Comparison of ENCODE assay signal across 1 cellular context in the genomic region with DNA sequence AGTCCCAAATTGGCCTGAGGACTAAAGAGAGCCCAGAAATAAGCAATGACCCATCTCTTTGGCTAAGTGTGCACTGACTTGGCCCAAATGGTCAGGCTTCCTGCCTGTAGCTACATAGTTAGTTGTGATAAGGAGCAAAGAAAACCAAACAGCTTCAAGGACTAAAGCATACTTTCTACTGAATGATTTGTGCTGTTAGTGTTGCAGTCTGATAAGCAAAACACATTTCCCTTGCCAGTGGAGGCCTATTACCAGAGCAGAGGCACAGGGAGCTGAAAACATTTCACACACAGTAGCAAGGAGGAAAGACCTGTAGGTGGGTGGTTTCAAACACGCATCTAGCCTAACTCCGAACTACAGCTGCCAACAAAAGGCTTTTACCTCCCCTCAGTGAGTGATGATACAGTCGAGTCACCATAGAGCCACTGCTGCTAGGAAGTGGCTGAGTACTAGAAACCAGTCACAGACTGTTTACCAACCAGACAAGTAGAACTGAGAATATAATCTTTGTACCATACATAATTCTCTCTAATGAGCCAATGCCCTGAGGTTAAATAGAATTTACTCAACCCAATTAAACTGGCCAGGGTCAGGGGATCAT.
TF ChIP-seq lines count a peak whose summit lies in the region.

No MANE protein-coding gene starts in this region.

TF ChIP-seq in K562, 482 proteins besides CTCF, POLR2A, EP300 and RAD21 (continued from another document):
- TF ChIP-seq, protein P1, sequence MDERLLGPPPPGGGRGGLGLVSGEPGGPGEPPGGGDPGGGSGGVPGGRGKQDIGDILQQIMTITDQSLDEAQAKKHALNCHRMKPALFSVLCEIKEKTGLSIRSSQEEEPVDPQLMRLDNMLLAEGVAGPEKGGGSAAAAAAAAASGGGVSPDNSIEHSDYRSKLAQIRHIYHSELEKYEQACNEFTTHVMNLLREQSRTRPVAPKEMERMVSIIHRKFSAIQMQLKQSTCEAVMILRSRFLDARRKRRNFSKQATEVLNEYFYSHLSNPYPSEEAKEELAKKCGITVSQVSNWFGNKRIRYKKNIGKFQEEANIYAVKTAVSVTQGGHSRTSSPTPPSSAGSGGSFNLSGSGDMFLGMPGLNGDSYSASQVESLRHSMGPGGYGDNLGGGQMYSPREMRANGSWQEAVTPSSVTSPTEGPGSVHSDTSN (CRISPR knock-in tag; IDR thresholded peaks at IDR 0.05; ENCODE audit: low read depth): no peak
- TF ChIP-seq, protein P1 (tag; conservative IDR thresholded peaks at IDR 0.05; ENCODE audit: low read depth): peak; percentile 69
- TF ChIP-seq DMBX1 (CRISPR knock-in tag; IDR thresholded peaks at IDR 0.05; ENCODE audit: borderline replicate concordance) (peak; percentile 49; the same call in 1 of the 2 replicates), GATAD2B (IDR thresholded peaks at IDR 0.05; ENCODE audit: borderline replicate concordance) (no peak), STAT5A (IDR thresholded peaks at IDR 0.05; ENCODE audit: borderline replicate concordance, low read length) (peak; percentile 56; the same call in 1 of the 2 replicates), ZKSCAN8 (CRISPR knock-in tag; IDR thresholded peaks at IDR 0.05) (peak; percentile 51; the same call in 1 of the 2 replicates), YY1 (IDR thresholded peaks at IDR 0.05; ENCODE audit: borderline replicate concordance in 1 of 3, control insufficient read depth in 1 of 3, extremely low read depth in 1 of 3, insufficient read depth in 3 of 3, insufficient read length in 1 of 3, insufficient replicate concordance in 2 of 3, low read depth in 1 of 3, low read length in 2 of 3) (no peak), ZNF584 (CRISPR knock-in tag; IDR thresholded peaks at IDR 0.05; ENCODE audit: low read depth) (no peak), CBFA2T3 (IDR thresholded peaks at IDR 0.05) (peak; percentile 86), SMARCA4 (IDR thresholded peaks at IDR 0.05) (peak; percentile 69), ZNF311 (CRISPR knock-in tag; IDR thresholded peaks at IDR 0.05) (no peak), TRIM24 (IDR thresholded peaks at IDR 0.05) (0 out of 4 replicates have a peak, but pooled peaks of 1 of the 2 experiments have one; percentile 23), MTA2 (IDR thresholded peaks at IDR 0.05; ENCODE audit: low read depth) (peak; percentile 30; the same call in 1 of the 2 replicates), DACH1 (IDR thresholded peaks at IDR 0.05; ENCODE audit: partially characterized antibody) (no peak), CCNT2 (IDR thresholded peaks at IDR 0.05; ENCODE audit: borderline replicate concordance, extremely low read depth, insufficient read length, low read depth, low read length) (no peak), DPF2 (IDR thresholded peaks at IDR 0.05) (peak; percentile 75), ZNF324 (CRISPR knock-in tag; IDR thresholded peaks at IDR 0.05) (no peak), TEAD4 (IDR thresholded peaks at IDR 0.05; ENCODE audit: low read length) (peak; percentile 83), TEAD4 (CRISPR knock-in tag; IDR thresholded peaks at IDR 0.05; ENCODE audit: borderline replicate concordance) (no peak), EHMT2 (IDR thresholded peaks at IDR 0.05) (0 out of 2 replicates have a peak, but pooled peaks have one; percentile 46), CBX3 (IDR thresholded peaks at IDR 0.05; ENCODE audit: borderline replicate concordance in 1 of 2, low read length in 2 of 2) (peak in 1 of 2 experiments; percentile 48; a peak in 1 of 3 replicates), CBFA2T2 (conservative IDR thresholded peaks at IDR 0.05) (peak; percentile 75), ELF4 (CRISPR knock-in tag; IDR thresholded peaks at IDR 0.05) (0 out of 2 replicates have a peak, but pooled peaks have one; percentile 58), JUND (IDR thresholded peaks at IDR 0.05; ENCODE audit: borderline replicate concordance, low read depth, low read length) (no peak), JUND (tag; IDR thresholded peaks at IDR 0.05; ENCODE audit: borderline replicate concordance, low read depth, low read length) (peak; percentile 34; the same call in 1 of the 3 replicates), ZNF316 (IDR thresholded peaks at IDR 0.05) (peak; percentile 11; the same call in 1 of the 2 replicates), TAL1 (IDR thresholded peaks at IDR 0.05) (peak; percentile 73), ZNF699 (CRISPR knock-in tag; IDR thresholded peaks at IDR 0.05; ENCODE audit: insufficient replicate concordance) (no peak), NCOR1 (IDR thresholded peaks at IDR 0.05) (0 out of 2 replicates have a peak, but pooled peaks have one; percentile 8)
- TF ChIP-seq, protein P2, sequence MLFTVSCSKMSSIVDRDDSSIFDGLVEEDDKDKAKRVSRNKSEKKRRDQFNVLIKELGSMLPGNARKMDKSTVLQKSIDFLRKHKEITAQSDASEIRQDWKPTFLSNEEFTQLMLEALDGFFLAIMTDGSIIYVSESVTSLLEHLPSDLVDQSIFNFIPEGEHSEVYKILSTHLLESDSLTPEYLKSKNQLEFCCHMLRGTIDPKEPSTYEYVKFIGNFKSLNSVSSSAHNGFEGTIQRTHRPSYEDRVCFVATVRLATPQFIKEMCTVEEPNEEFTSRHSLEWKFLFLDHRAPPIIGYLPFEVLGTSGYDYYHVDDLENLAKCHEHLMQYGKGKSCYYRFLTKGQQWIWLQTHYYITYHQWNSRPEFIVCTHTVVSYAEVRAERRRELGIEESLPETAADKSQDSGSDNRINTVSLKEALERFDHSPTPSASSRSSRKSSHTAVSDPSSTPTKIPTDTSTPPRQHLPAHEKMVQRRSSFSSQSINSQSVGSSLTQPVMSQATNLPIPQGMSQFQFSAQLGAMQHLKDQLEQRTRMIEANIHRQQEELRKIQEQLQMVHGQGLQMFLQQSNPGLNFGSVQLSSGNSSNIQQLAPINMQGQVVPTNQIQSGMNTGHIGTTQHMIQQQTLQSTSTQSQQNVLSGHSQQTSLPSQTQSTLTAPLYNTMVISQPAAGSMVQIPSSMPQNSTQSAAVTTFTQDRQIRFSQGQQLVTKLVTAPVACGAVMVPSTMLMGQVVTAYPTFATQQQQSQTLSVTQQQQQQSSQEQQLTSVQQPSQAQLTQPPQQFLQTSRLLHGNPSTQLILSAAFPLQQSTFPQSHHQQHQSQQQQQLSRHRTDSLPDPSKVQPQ (CRISPR knock-in tag; IDR thresholded peaks at IDR 0.05; ENCODE audit: borderline replicate concordance): no peak
- TF ChIP-seq, protein P3, sequence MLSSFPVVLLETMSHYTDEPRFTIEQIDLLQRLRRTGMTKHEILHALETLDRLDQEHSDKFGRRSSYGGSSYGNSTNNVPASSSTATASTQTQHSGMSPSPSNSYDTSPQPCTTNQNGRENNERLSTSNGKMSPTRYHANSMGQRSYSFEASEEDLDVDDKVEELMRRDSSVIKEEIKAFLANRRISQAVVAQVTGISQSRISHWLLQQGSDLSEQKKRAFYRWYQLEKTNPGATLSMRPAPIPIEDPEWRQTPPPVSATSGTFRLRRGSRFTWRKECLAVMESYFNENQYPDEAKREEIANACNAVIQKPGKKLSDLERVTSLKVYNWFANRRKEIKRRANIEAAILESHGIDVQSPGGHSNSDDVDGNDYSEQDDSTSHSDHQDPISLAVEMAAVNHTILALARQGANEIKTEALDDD (IDR thresholded peaks at IDR 0.05): peak; percentile 98
- TF ChIP-seq, protein P4, sequence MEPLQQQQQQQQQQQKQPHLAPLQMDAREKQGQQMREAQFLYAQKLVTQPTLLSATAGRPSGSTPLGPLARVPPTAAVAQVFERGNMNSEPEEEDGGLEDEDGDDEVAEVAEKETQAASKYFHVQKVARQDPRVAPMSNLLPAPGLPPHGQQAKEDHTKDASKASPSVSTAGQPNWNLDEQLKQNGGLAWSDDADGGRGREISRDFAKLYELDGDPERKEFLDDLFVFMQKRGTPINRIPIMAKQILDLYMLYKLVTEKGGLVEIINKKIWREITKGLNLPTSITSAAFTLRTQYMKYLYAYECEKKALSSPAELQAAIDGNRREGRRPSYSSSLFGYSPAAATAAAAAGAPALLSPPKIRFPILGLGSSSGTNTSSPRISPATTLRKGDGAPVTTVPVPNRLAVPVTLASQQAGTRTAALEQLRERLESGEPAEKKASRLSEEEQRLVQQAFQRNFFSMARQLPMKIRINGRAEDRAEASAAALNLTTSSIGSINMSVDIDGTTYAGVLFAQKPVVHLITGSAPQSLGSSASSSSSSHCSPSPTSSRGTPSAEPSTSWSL (CRISPR knock-in tag; IDR thresholded peaks at IDR 0.05; ENCODE audit: borderline replicate concordance): no peak
- TF ChIP-seq, protein P5, sequence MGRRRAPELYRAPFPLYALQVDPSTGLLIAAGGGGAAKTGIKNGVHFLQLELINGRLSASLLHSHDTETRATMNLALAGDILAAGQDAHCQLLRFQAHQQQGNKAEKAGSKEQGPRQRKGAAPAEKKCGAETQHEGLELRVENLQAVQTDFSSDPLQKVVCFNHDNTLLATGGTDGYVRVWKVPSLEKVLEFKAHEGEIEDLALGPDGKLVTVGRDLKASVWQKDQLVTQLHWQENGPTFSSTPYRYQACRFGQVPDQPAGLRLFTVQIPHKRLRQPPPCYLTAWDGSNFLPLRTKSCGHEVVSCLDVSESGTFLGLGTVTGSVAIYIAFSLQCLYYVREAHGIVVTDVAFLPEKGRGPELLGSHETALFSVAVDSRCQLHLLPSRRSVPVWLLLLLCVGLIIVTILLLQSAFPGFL (CRISPR knock-in tag; IDR thresholded peaks at IDR 0.05): no peak
- TF ChIP-seq, protein P6, sequence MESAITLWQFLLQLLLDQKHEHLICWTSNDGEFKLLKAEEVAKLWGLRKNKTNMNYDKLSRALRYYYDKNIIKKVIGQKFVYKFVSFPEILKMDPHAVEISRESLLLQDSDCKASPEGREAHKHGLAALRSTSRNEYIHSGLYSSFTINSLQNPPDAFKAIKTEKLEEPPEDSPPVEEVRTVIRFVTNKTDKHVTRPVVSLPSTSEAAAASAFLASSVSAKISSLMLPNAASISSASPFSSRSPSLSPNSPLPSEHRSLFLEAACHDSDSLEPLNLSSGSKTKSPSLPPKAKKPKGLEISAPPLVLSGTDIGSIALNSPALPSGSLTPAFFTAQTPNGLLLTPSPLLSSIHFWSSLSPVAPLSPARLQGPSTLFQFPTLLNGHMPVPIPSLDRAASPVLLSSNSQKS (CRISPR knock-in tag; IDR thresholded peaks at IDR 0.05): no peak
TF ChIP-seq in K562: peak in this region for 25.
